Comparison of ENCODE assay signal across 21 cellular contexts in the genomic region with DNA sequence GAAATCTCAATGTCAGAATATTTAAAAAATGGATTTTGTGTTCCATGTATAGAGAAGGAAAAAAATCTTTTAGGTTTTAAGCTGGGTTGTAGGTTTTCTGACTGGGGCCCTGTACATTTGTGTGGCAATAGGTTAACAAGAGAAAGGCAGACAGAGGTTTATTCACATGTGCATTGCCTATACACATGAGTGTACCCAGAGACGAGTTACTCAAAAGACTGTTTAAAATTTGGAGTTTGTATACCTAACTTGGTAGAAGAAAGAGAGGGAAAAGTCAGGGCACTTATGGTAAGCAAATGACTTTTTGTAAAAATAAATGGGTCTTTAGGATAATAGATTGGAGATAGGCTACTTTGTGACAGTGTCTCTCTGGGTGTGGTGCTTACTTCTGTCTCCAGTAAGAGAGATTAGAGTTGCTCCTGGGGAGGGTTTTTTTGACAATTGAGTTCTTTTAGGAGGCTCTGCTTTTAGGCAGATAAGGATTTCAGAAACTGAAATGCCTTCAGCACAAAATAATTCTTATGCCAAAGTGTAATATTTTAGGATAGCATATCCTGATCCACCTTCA.
"Had no signal": no experiment of that assay in that cellular context is flagged by ENCODE, and none has a peak within 500 bp of the region (broad histone marks: within the 10 kb centered on the region; RNA-seq: fewer than 3 reads in every experiment).

No MANE protein-coding gene starts in this region.

- H3K9me3 Mint-ChIP-seq: activated naive CD8-positive, alpha-beta T cell treated with anti-CD3 and anti-CD28 coated beads for 36 hours; nephron progenitor cell; stimulated activated memory B cell treated with anti-CD40 and anti-IgM and Interleukin-4, amounts not matched to agents 10 μg/mL and 1 μg/mL and 100 μg/mL, for 72 hours had no signal

- H3K27me3 Mint-ChIP-seq: activated CD4-positive, alpha-beta T cell treated with anti-CD3 and anti-CD28 coated beads for 36 hours; activated naive CD8-positive, alpha-beta T cell treated with anti-CD3 and anti-CD28 coated beads for 36 hours; stimulated activated memory B cell treated with anti-CD40 and anti-IgM and Interleukin-4, amounts not matched to agents 10 μg/mL and 1 μg/mL and 100 μg/mL, for 72 hours had no signal

- ATAC-seq: activated CD4-positive, alpha-beta T cell treated with anti-CD3 and anti-CD28 coated beads for 36 hours; heart left ventricle; left cardiac atrium; mucosa of descending colon; sciatic nerve; stimulated activated memory B cell treated with anti-CD40 and anti-IgM and Interleukin-4, amounts not matched to agents 10 μg/mL and 1 μg/mL and 100 μg/mL, for 72 hours had no signal

- H3K27ac Mint-ChIP-seq: activated CD4-positive, alpha-beta T cell treated with anti-CD3 and anti-CD28 coated beads for 36 hours; activated naive CD8-positive, alpha-beta T cell treated with anti-CD3 and anti-CD28 coated beads for 36 hours; stimulated activated memory B cell treated with anti-CD40 and anti-IgM and Interleukin-4, amounts not matched to agents 10 μg/mL and 1 μg/mL and 100 μg/mL, for 72 hours had no signal

- H3K27ac ChIP-seq: coronary artery, heart left ventricle, stomach, transverse colon had no signal

- H3K4me3 Mint-ChIP-seq: activated CD4-positive, alpha-beta T cell treated with anti-CD3 and anti-CD28 coated beads for 36 hours; activated naive CD8-positive, alpha-beta T cell treated with anti-CD3 and anti-CD28 coated beads for 36 hours; nephron progenitor cell; stimulated activated memory B cell treated with anti-CD40 and anti-IgM and Interleukin-4, amounts not matched to agents 10 μg/mL and 1 μg/mL and 100 μg/mL, for 72 hours had no signal

- H3K36me3 Mint-ChIP-seq: activated naive CD8-positive, alpha-beta T cell treated with anti-CD3 and anti-CD28 coated beads for 36 hours; stimulated activated memory B cell treated with anti-CD40 and anti-IgM and Interleukin-4, amounts not matched to agents 10 μg/mL and 1 μg/mL and 100 μg/mL, for 72 hours had no signal

- H3K4me3 ChIP-seq: coronary artery, mucosa of descending colon, stomach, transverse colon had no signal

- H3K27me3 ChIP-seq: heart left ventricle, stomach, transverse colon had no signal

- H3K36me3 ChIP-seq: heart left ventricle, stomach, transverse colon had no signal

- H3K9me3 ChIP-seq: heart left ventricle, mucosa of descending colon, stomach, transverse colon had no signal

- DNase-seq: activated CD4-positive, alpha-beta T cell treated with anti-CD3 and anti-CD28 coated beads for 36 hours; activated CD4-positive, alpha-beta T cell treated with anti-CD3 and anti-CD28 coated beads, Interleukin-2, amount 50 U/mL, for 4 hours; activated CD8-positive, alpha-beta memory T cell treated with anti-CD3 and anti-CD28 coated beads for 24 hours; activated CD8-positive, alpha-beta memory T cell treated with anti-CD3 and anti-CD28 coated beads, Interleukin-2, amount 50 U/mL, for 4 hours; activated naive CD4-positive, alpha-beta T cell treated with Interleukin-2 at 50 U/mL for 16 hours; activated naive CD8-positive, alpha-beta T cell treated with anti-CD3 and anti-CD28 coated beads for 36 hours; activated T-cell treated with anti-CD3 and anti-CD28 coated beads, Interleukin-2, amount 50 U/mL, for 48 hours; heart left ventricle; islet precursor cell; left cardiac atrium; mucosa of descending colon; nephron progenitor cell; nucleus accumbens; posterior cingulate gyrus; small intestine; stimulated activated CD4-positive, alpha-beta T cell treated with anti-CD3 and anti-CD28 coated beads, Interleukin-2, amount 100 ng/mL, for 24 hours; stomach; transverse colon had no signal
